ENCODE assay signal across 1 cellular context in the genomic region with DNA sequence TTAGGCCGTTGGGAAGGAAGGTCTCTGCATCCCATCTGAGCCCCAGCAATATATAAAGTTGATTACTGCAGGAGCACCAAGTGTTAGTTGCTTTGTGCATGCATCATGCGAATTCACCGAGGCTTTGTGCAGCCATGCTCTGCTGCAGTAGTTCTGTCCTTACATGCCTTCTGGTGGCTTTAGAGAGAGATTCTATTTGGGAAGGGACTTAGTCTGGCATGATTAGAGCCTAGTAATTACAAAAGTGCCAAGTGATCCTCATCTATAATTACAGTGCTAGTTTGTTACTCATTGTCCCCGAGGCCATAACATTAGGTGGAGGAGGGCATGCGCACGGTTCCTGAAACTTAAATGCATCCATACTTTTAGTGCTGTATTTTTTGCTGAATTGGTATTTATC.
TF ChIP-seq lines count a peak whose summit lies in the region.

No MANE protein-coding gene starts in this region.

TF ChIP-seq in SK-N-SH treated with all-trans-retinoic acid at 6 μM for 48 hours, 23 proteins besides CTCF, POLR2A, EP300 and RAD21 (continued from another document):
- TF ChIP-seq, protein P1, sequence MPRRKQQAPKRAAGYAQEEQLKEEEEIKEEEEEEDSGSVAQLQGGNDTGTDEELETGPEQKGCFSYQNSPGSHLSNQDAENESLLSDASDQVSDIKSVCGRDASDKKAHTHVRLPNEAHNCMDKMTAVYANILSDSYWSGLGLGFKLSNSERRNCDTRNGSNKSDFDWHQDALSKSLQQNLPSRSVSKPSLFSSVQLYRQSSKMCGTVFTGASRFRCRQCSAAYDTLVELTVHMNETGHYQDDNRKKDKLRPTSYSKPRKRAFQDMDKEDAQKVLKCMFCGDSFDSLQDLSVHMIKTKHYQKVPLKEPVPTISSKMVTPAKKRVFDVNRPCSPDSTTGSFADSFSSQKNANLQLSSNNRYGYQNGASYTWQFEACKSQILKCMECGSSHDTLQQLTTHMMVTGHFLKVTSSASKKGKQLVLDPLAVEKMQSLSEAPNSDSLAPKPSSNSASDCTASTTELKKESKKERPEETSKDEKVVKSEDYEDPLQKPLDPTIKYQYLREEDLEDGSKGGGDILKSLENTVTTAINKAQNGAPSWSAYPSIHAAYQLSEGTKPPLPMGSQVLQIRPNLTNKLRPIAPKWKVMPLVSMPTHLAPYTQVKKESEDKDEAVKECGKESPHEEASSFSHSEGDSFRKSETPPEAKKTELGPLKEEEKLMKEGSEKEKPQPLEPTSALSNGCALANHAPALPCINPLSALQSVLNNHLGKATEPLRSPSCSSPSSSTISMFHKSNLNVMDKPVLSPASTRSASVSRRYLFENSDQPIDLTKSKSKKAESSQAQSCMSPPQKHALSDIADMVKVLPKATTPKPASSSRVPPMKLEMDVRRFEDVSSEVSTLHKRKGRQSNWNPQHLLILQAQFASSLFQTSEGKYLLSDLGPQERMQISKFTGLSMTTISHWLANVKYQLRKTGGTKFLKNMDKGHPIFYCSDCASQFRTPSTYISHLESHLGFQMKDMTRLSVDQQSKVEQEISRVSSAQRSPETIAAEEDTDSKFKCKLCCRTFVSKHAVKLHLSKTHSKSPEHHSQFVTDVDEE (CRISPR knock-in tag; IDR thresholded peaks at IDR 0.05): no peak
- no peak for TF ChIP-seq ZFP30 (CRISPR knock-in tag; IDR thresholded peaks at IDR 0.05)
- no peak for TF ChIP-seq ZFP3 (CRISPR knock-in tag; IDR thresholded peaks at IDR 0.05)
- TF ChIP-seq ZNF565 (CRISPR knock-in tag; conservative IDR thresholded peaks at IDR 0.05; ENCODE audit: low read depth): no peak
